Comparison of ENCODE assay signal across 1 cellular context in the genomic region with DNA sequence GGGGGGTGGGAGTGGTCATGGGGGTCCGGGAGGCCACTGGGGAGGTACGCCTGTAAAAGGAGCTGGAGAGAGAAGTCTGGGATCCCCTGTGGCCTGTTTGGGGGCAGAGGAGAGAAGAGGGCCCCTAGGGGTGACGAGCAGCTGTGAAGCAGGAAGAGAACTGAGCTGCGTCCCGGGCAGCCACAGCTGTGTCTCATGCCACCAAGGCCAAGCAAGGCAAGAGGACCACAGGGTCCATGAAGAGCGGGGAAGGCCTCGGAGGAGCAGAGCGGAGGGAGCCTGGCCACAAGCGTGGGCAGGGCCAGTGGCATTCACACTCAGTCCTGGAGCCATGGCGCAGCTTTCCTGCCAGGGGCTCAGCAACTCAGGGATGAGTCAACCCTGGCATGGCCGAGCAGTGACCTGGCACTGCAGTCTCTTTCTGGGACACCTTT.
TF ChIP-seq lines count a peak whose summit lies in the region.

No MANE protein-coding gene starts in this region.

TF ChIP-seq in IMR-90, 13 proteins besides CTCF, POLR2A, EP300 and RAD21 (continued from another document):
- TF ChIP-seq ELK1 (IDR thresholded peaks at IDR 0.05; ENCODE audit: borderline replicate concordance, low read depth, low read length), result no peak
- no peak for TF ChIP-seq MAZ (IDR thresholded peaks at IDR 0.05; ENCODE audit: borderline replicate concordance, low read depth, low read length)
- TF ChIP-seq NFE2L2 (IDR thresholded peaks at IDR 0.05; ENCODE audit: low read depth, low read length), result no peak
- TF ChIP-seq RFX5 (IDR thresholded peaks at IDR 0.05; ENCODE audit: low read depth, low read length), result no peak
- no peak for TF ChIP-seq CHD1 (IDR thresholded peaks at IDR 0.05; ENCODE audit: low read depth, low read length)
- no peak for TF ChIP-seq USF2 (IDR thresholded peaks at IDR 0.05; ENCODE audit: low read depth, low read length)
- TF ChIP-seq BHLHE40 (IDR thresholded peaks at IDR 0.05; ENCODE audit: low read depth, low read length), result no peak
- TF ChIP-seq MXI1 (IDR thresholded peaks at IDR 0.05; ENCODE audit: borderline replicate concordance, low read depth, low read length), result no peak
- no peak for TF ChIP-seq RCOR1 (IDR thresholded peaks at IDR 0.05; ENCODE audit: insufficient replicate concordance, low read length)
- no peak for TF ChIP-seq CEBPB (IDR thresholded peaks at IDR 0.05; ENCODE audit: low read depth, low read length)
- no peak for TF ChIP-seq FOS (IDR thresholded peaks at IDR 0.05; ENCODE audit: low read depth, low read length)
- no peak for TF ChIP-seq MAFK (IDR thresholded peaks at IDR 0.05; ENCODE audit: low read depth, low read length)
